In genomic region chr2:153477096-153477555, GRCh38 we compare ENCODE assay signal across 8 cellular contexts. TPM values are rescaled to one million over a fixed set of nuclear protein-coding genes. Genes with fewer than 3 reads are reported as not detected.
DNase-seq lines count a peak whose midpoint lies in the region; ATAC-seq, FAIRE-seq and TF ChIP-seq lines count a peak whose summit lies in the region.

No MANE protein-coding gene starts in this region.

- no CpG with 5 or more reads among the region's 20 CpGs for WGBS in mesendoderm (ENCODE audit: extremely low coverage, insufficient coverage, low lambda C conversion rate)

- no peak overlapping the region for H2BK120ac ChIP-seq in mesendoderm (ENCODE audit: low read depth, low read length)

- ATAC-seq in HG03442 (IDR thresholded peaks at IDR 0.05; ENCODE audit: unreplicated experiment), result no peak

- H2AK5ac ChIP-seq in mesendoderm (ENCODE audit: low read length), result no peak overlapping the region

- no peak overlapping the region for H3K4ac ChIP-seq in mesendoderm (ENCODE audit: low read depth, low read length)

- H2BK5ac ChIP-seq in mesendoderm (ENCODE audit: low read length), result no peak overlapping the region

- no peak overlapping the region for H4K8ac ChIP-seq in mesendoderm (ENCODE audit: low read depth, low read length)

- no peaks in the 10 kb centered on the region for H3K79me1 ChIP-seq in mesendoderm (ENCODE audit: low read length)

- H3K4me3 ChIP-seq in BE2C (ENCODE audit: low read depth, low read length), result no peak overlapping the region
- H3K4me3 ChIP-seq in HUES6 (ENCODE audit: low read depth, low read length), result peak overlapping the region; percentile 89
- H3K4me3 ChIP-seq in adipocyte (ENCODE audit: low read length), result peak overlapping the region; percentile 79
- peak overlapping the region; percentile 58 for H3K4me3 ChIP-seq in mesendoderm (ENCODE audit: low read length)

- H3K4me1 Mint-ChIP-seq in activated CD4-positive, alpha-beta memory T cell treated with anti-CD3 and anti-CD28 coated beads for 36 hours (ENCODE audit: low read depth), result peaks cover 17% of the 10 kb centered on the region

- H3K9me3 ChIP-seq in BE2C (no peaks in the 10 kb centered on the region), HUES6 (ENCODE audit: control insufficient read depth, insufficient read depth, low read depth, low read length) (no peaks in the 10 kb centered on the region), adipocyte (ENCODE audit: control insufficient read depth, low read length) (no peaks in the 10 kb centered on the region)

- H3K27ac ChIP-seq in HUES6 (ENCODE audit: low read depth, low read length) (peak overlapping the region; percentile 61; the same call in 1 of the 2 replicates), mesendoderm (ENCODE audit: low read depth, low read length) (peak overlapping the region; percentile 67)

- no peak overlapping the region for H3K4me3 Mint-ChIP-seq in activated CD4-positive, alpha-beta memory T cell treated with anti-CD3 and anti-CD28 coated beads for 36 hours

- H3K27ac Mint-ChIP-seq in activated CD4-positive, alpha-beta memory T cell treated with anti-CD3 and anti-CD28 coated beads for 36 hours, result no peak overlapping the region

- H3K9me3 Mint-ChIP-seq in activated CD4-positive, alpha-beta memory T cell treated with anti-CD3 and anti-CD28 coated beads for 36 hours, result no peaks in the 10 kb centered on the region

- H3K79me2 ChIP-seq in mesendoderm (ENCODE audit: control insufficient read depth, insufficient read depth, low read length), result no peaks in the 10 kb centered on the region

- FAIRE-seq in HTR-8/SVneo (lab: Jason Lieb, UNC), result no peak

- CTCF ChIA-PET in activated CD4-positive, alpha-beta memory T cell treated with anti-CD3 and anti-CD28 coated beads for 36 hours (lab: Charles Lee), result interaction anchor here (0.6 to 1.0 kb wide), 2 partner anchors 7 to 45 kb away, joined by 3 read pairs; no protein-coding TSS in a partner anchor

- H3K4me2 ChIP-seq in mesendoderm (ENCODE audit: low read length), result peak overlapping the region; percentile 93

- DNase-seq in BE2C, result peak; percentile 12
- no peak for DNase-seq in adipocyte (ENCODE audit: low read depth)
- peak; percentile 76 for DNase-seq in mesendoderm
- no peak for DNase-seq in activated CD4-positive, alpha-beta memory T cell treated with anti-CD3 and anti-CD28 coated beads for 36 hours
- DNase-seq in HTR-8/SVneo (ENCODE audit: insufficient read length, low spot score), result no peak
- DNase-seq in ureter (ENCODE audit: low spot score), result no peak

- H3K36me3 ChIP-seq in BE2C (no peaks in the 10 kb centered on the region), HUES6 (ENCODE audit: control insufficient read depth, insufficient read depth, low read length) (no peaks in the 10 kb centered on the region), adipocyte (ENCODE audit: control insufficient read depth, insufficient read depth, low read length, severe bottlenecking) (no peaks in the 10 kb centered on the region), mesendoderm (ENCODE audit: control insufficient read depth, insufficient read depth, low read length) (no peaks in the 10 kb centered on the region)

- H3K18ac ChIP-seq in mesendoderm (ENCODE audit: low read length), result peak overlapping the region; percentile 12

- H3K9ac ChIP-seq in HUES6 (ENCODE audit: low read length) (peak overlapping the region; percentile 96), adipocyte (ENCODE audit: low read length) (no peak overlapping the region), mesendoderm (ENCODE audit: low read length) (peak overlapping the region; percentile 73)

- H3K56ac ChIP-seq in mesendoderm (ENCODE audit: low read length), result peak overlapping the region; percentile 92

- TF ChIP-seq CTCF in BE2C (IDR thresholded peaks at IDR 0.05; ENCODE audit: low read depth, low read length), result 0 out of 2 replicates have a peak, but pooled peaks have one; percentile 11

- H3K36me3 Mint-ChIP-seq in activated CD4-positive, alpha-beta memory T cell treated with anti-CD3 and anti-CD28 coated beads for 36 hours, result no peaks in the 10 kb centered on the region

- H4K5ac ChIP-seq in mesendoderm (ENCODE audit: low read length), result no peak overlapping the region

- intact Hi-C loops in activated CD4-positive, alpha-beta memory T cell treated with anti-CD3 and anti-CD28 coated beads for 36 hours (cut with micrococcal nuclease), result loop anchor here (5.0 kb wide), 1 partner anchor 735 kb away; no protein-coding TSS in a partner anchor

- no peak overlapping the region for H2BK15ac ChIP-seq in mesendoderm (replicated peaks; ENCODE audit: low read depth)

- H3K27me3 ChIP-seq in BE2C, result peaks cover 34% of the 10 kb centered on the region
- H3K27me3 ChIP-seq in HUES6 (ENCODE audit: control insufficient read depth, insufficient read depth, low read length), result peaks cover 3% of the 10 kb centered on the region; the same call in 1 of the 2 replicates
- peaks cover 46% of the 10 kb centered on the region for H3K27me3 ChIP-seq in adipocyte (replicated peaks; ENCODE audit: control insufficient read depth, insufficient read depth, low read length)
- H3K27me3 ChIP-seq in mesendoderm (ENCODE audit: insufficient read depth, low read length, poor library complexity), result no peaks in the 10 kb centered on the region

- H3K27me3 Mint-ChIP-seq in activated CD4-positive, alpha-beta memory T cell treated with anti-CD3 and anti-CD28 coated beads for 36 hours, result peaks cover 60% of the 10 kb centered on the region

- H3K23ac ChIP-seq in mesendoderm (ENCODE audit: low read length), result no peak overlapping the region

- H3K4me1 ChIP-seq in BE2C (no peaks in the 10 kb centered on the region), HUES6 (ENCODE audit: control insufficient read depth, insufficient read depth, low read length) (peaks cover 46% of the 10 kb centered on the region), adipocyte (ENCODE audit: control insufficient read depth, insufficient read depth, low read length) (peaks cover 28% of the 10 kb centered on the region), mesendoderm (ENCODE audit: control insufficient read depth, low read depth, low read length) (peaks cover 8% of the 10 kb centered on the region)

- POLR2A ChIA-PET in activated CD4-positive, alpha-beta memory T cell treated with anti-CD3 and anti-CD28 coated beads for 36 hours (lab: Charles Lee), result no interaction called here

RNA-seq across cellular contexts. Expression of gene RPRM, which starts 1.4 kb away (rescaled TPM):
- not detected for polyA plus RNA-seq in BE2C (2012; ENCODE audit: insufficient read depth, insufficient read length, low read depth)
- 6.5 TPM for polyA plus RNA-seq in mesendoderm (2013, experiment 1 of 2)
- polyA plus RNA-seq in mesendoderm (2013, experiment 2 of 2), result 7.0 TPM
- total RNA-seq in activated CD4-positive, alpha-beta memory T cell treated with anti-CD3 and anti-CD28 coated beads for 36 hours, result not detected
- total RNA-seq in ureter, result 7.7 TPM

Comparison
In these comparisons a context has a peak if more than half of its experiments do, and no peak if none do; other contexts are left out.
1. DNase-seq: peak in BE2C (single experiment) and mesendoderm (single experiment); none in adipocyte (single experiment), activated CD4-positive, alpha-beta memory T cell treated with anti-CD3 and anti-CD28 coated beads for 36 hours (single experiment), HTR-8/SVneo (single experiment) and ureter (single experiment).